In genomic region chr6:124960757-124961467, GRCh38 we compare ENCODE assay signal across 8 cellular contexts. TPM values are rescaled to one million over a fixed set of nuclear protein-coding genes. Genes with fewer than 3 reads are reported as not detected.
A peak's percentile ranks its signal among the peaks of the same experiment; 100 is the strongest.
DNase-seq lines count a peak whose midpoint lies in the region; ATAC-seq, FAIRE-seq and TF ChIP-seq lines count a peak whose summit lies in the region.

No MANE protein-coding gene starts in this region.

- TF ChIP-seq EP300 in H1 (IDR thresholded peaks at IDR 0.05; ENCODE audit: borderline replicate concordance in 1 of 2, low read depth in 2 of 2, low read length in 2 of 2): no peak

- POLR2A ChIA-PET in H1 (lab: Charles Lee; ENCODE audit: partially characterized antibody): interaction anchor here (1.3 kb wide), 1 partner anchor 139 kb away, joined by 4 read pairs; no protein-coding TSS in a partner anchor

- DNase-seq in BE2C (no peak), MG63 (no peak), H1 (ENCODE audit: low read depth in 1 of 2, low spot score in 2 of 2) (no peak), GM13976 (ENCODE audit: low spot score) (no peak)
- DNase-seq in activated CD8-positive, alpha-beta memory T cell treated with anti-CD3 and anti-CD28 coated beads, Interleukin-2, amount 50 U/mL, for 48 hours: no peak

- no peak overlapping the region for H2AK5ac ChIP-seq in H1 (ENCODE audit: low read depth, low read length)

- H3K36me3 ChIP-seq in BE2C (no peaks in the 10 kb centered on the region), MG63 (no peaks in the 10 kb centered on the region), H1 (ENCODE audit: control insufficient read depth in 2 of 4, insufficient read depth in 4 of 4, low read length in 3 of 4) (no peaks in the 10 kb centered on the region)

- in situ Hi-C loops in GM13976 (cut with MboI; ENCODE audit: low sequenced_read_pairs, unreplicated experiment): no loop called here

- H3K27ac ChIP-seq in H1 (ENCODE audit: low read depth, low read length): no peak overlapping the region

- H3K4me3 ChIP-seq in BE2C (ENCODE audit: low read depth, low read length) (peak overlapping the region; percentile 54), MG63 (peak overlapping the region; percentile 62), H1 (ENCODE audit: extremely low read depth in 1 of 4, insufficient read depth in 2 of 4, low read depth in 3 of 4, low read length in 4 of 4) (peak overlapping the region in 1 of 4 experiments; percentile 89; a peak in 2 of 8 replicates)

- no peak overlapping the region for H2BK5ac ChIP-seq in H1 (ENCODE audit: low read depth, low read length)

- no peak overlapping the region for H2BK15ac ChIP-seq in H1 (ENCODE audit: low read length)

- H3K9me3 Mint-ChIP-seq in nephron: no peaks in the 10 kb centered on the region

- H2BK120ac ChIP-seq in H1 (replicated peaks; ENCODE audit: low read depth, low read length): no peak overlapping the region

- no peak for TF ChIP-seq CTCF in BE2C (IDR thresholded peaks at IDR 0.05; ENCODE audit: low read depth, low read length)
- TF ChIP-seq CTCF in H1 (IDR thresholded peaks at IDR 0.05; ENCODE audit: control extremely low read depth in 1 of 3, insufficient read depth in 1 of 3, low read depth in 1 of 3, low read length in 3 of 3): no peak
- no peak for TF ChIP-seq CTCF in nephron (IDR thresholded peaks at IDR 0.05; ENCODE audit: unreplicated experiment in 3 of 3)
- TF ChIP-seq CTCF in GM13976 (IDR thresholded peaks at IDR 0.05; ENCODE audit: borderline replicate concordance, control extremely low read depth, extremely low read depth, insufficient read depth, missing control alignments): no peak

- no peak overlapping the region for H3K56ac ChIP-seq in H1 (replicated peaks; ENCODE audit: insufficient read length, low read depth, low read length)

- no peak for TF ChIP-seq RAD21 in H1 (IDR thresholded peaks at IDR 0.05 in 1 of 2, conservative IDR thresholded peaks at IDR 0.05 in 1 of 2; ENCODE audit: low read depth in 2 of 2, low read length in 2 of 2)

- H2BK20ac ChIP-seq in H1 (ENCODE audit: low read length): no peak overlapping the region

- H3K27me3 ChIP-seq in BE2C: no peaks in the 10 kb centered on the region; the same call in 1 of the 2 replicates
- H3K27me3 ChIP-seq in MG63: no peaks in the 10 kb centered on the region
- H3K27me3 ChIP-seq in H1 (replicated peaks in 1 of 4; ENCODE audit: control insufficient read depth in 3 of 4, extremely low read depth in 1 of 4, insufficient read depth in 3 of 4, low read length in 3 of 4): peaks cover 0 to 5% (median 2%) of the 10 kb centered on the region in 4 experiments; a peak in 2 of 7 replicates

- H3K79me2 ChIP-seq in H1 (ENCODE audit: control insufficient read depth in 1 of 2, insufficient read depth in 2 of 2, low read length in 2 of 2): peaks cover 0 to 5% of the 10 kb centered on the region in 2 experiments; a peak in 1 of 4 replicates

- CTCF ChIA-PET in H1 (lab: Charles Lee; ENCODE audit: partially characterized antibody): interaction anchor here (0.6 to 1.6 kb wide), 2 partner anchors 153 to 170 kb away, joined by 3 to 9 read pairs; no protein-coding TSS in a partner anchor

- no peaks in the 10 kb centered on the region for H3K79me1 ChIP-seq in H1 (ENCODE audit: low read depth, low read length)

- peaks cover 34% of the 10 kb centered on the region for H3K4me1 Mint-ChIP-seq in nephron

- H4K8ac ChIP-seq in H1 (ENCODE audit: extremely low read depth, insufficient read depth, low read length): no peak overlapping the region

- H3K9me3 ChIP-seq in BE2C (no peaks in the 10 kb centered on the region), MG63 (no peaks in the 10 kb centered on the region), H1 (ENCODE audit: insufficient read depth in 2 of 2, low read depth in 1 of 2, low read length in 1 of 2) (no peaks in the 10 kb centered on the region)

- no peak overlapping the region for H4K5ac ChIP-seq in H1 (ENCODE audit: insufficient read length, low read depth, low read length)

- no peak for FAIRE-seq in H1 (lab: Jason Lieb, UNC)

- no peak overlapping the region for H2AFZ ChIP-seq in H1 (ENCODE audit: low read length)

- no peaks in the 10 kb centered on the region for H4K20me1 ChIP-seq in H1 (replicated peaks in 1 of 2; ENCODE audit: control insufficient read depth in 1 of 2, insufficient read depth in 2 of 2, low read length in 2 of 2)

- peak overlapping the region; percentile 92 to 95; a peak in 3 of 4 replicates for H3K4me2 ChIP-seq in H1 (ENCODE audit: insufficient read depth in 1 of 2, low read depth in 2 of 2, low read length in 2 of 2)

- peaks cover 2% of the 10 kb centered on the region for H3K23me2 ChIP-seq in H1 (ENCODE audit: low read depth, low read length)

- TF ChIP-seq POLR2A in H1 (IDR thresholded peaks at IDR 0.05; ENCODE audit: control extremely low read depth in 1 of 2, low read depth in 2 of 2, low read length in 2 of 2): no peak

- no peak overlapping the region for H3K9ac ChIP-seq in H1 (replicated peaks in 1 of 4; ENCODE audit: extremely low read depth in 1 of 4, low read depth in 3 of 4, low read length in 3 of 4)

- peaks cover 4% of the 10 kb centered on the region for H3K36me3 Mint-ChIP-seq in nephron (ENCODE audit: low read depth)

- H3K27ac Mint-ChIP-seq in nephron: peak overlapping the region; percentile 97 to 100 (median 97)

- H3K18ac ChIP-seq in H1 (ENCODE audit: extremely low read depth, low read length): no peak overlapping the region

- H3K4ac ChIP-seq in H1 (replicated peaks; ENCODE audit: insufficient read length, low read depth, low read length): no peak overlapping the region

- no peak overlapping the region for H2BK12ac ChIP-seq in H1 (ENCODE audit: low read depth, low read length)

- 93% methylated on average over 4 of the region's 4 CpGs; no CpG with 5 or more reads in 1 of the 2 experiments for WGBS in H1 (ENCODE audit: extremely low coverage in 1 of 2, insufficient coverage in 1 of 2, insufficient read length in 1 of 2, insufficient replicate concordance in 2 of 2, low coverage in 1 of 2, low lambda C conversion rate in 2 of 2, missing lambda C conversion rate in 1 of 2), 2 experiments

- ATAC-seq in HG03457 (IDR thresholded peaks at IDR 0.05; ENCODE audit: unreplicated experiment) (no peak), GM19463 (IDR thresholded peaks at IDR 0.05; ENCODE audit: unreplicated experiment) (no peak)

- no peak overlapping the region for H4K91ac ChIP-seq in H1 (replicated peaks; ENCODE audit: insufficient read length, low read length)

- H3K14ac ChIP-seq in H1 (ENCODE audit: insufficient read length): no peak overlapping the region

- H3K23ac ChIP-seq in H1 (ENCODE audit: insufficient read length): no peak overlapping the region

- H3K4me3 Mint-ChIP-seq in nephron: peak overlapping the region; percentile 95 to 99 (median 98)

- H3K4me1 ChIP-seq in BE2C (no peaks in the 10 kb centered on the region), H1 (replicated peaks in 1 of 4; ENCODE audit: control insufficient read depth in 3 of 4, insufficient read depth in 4 of 4, low read length in 3 of 4) (peaks cover 0 to 2% (median 0%) of the 10 kb centered on the region in 4 experiments; a peak in 2 of 7 replicates)

- H3K27me3 Mint-ChIP-seq in nephron (ENCODE audit: low read depth): no peaks in the 10 kb centered on the region

TF ChIP-seq in H1, 55 proteins besides CTCF, POLR2A, EP300 and RAD21 (continues in another document):
- TF ChIP-seq MAFK (IDR thresholded peaks at IDR 0.05; ENCODE audit: low read depth, low read length): no peak
- no peak for TF ChIP-seq CREB1 (IDR thresholded peaks at IDR 0.05)
- TF ChIP-seq BCL11A (IDR thresholded peaks at IDR 0.05; ENCODE audit: low read depth in 2 of 2, low read length in 2 of 2): no peak
- TF ChIP-seq TAF7 (optimal IDR thresholded peaks at IDR 0.05; ENCODE audit: borderline replicate concordance, low read depth, low read length): no peak
- TF ChIP-seq BRCA1 (IDR thresholded peaks at IDR 0.05; ENCODE audit: low read depth, low read length): no peak
- no peak for TF ChIP-seq ASH2L (IDR thresholded peaks at IDR 0.05; ENCODE audit: low read length)
- no peak for TF ChIP-seq SRF (IDR thresholded peaks at IDR 0.05; ENCODE audit: low read depth, low read length)
- TF ChIP-seq, protein P1, sequence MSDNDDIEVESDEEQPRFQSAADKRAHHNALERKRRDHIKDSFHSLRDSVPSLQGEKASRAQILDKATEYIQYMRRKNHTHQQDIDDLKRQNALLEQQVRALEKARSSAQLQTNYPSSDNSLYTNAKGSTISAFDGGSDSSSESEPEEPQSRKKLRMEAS (IDR thresholded peaks at IDR 0.05): no peak
- TF ChIP-seq HDAC6 (IDR thresholded peaks at IDR 0.05; ENCODE audit: low read depth, low read length): no peak
- no peak for TF ChIP-seq SIN3A (conservative IDR thresholded peaks at IDR 0.05 in 1 of 2, IDR thresholded peaks at IDR 0.05 in 1 of 2; ENCODE audit: low read depth in 1 of 2, low read length in 2 of 2)
- no peak for TF ChIP-seq ATF2 (IDR thresholded peaks at IDR 0.05; ENCODE audit: low read length)
- TF ChIP-seq CEBPB (IDR thresholded peaks at IDR 0.05; ENCODE audit: low read depth, low read length): no peak
- TF ChIP-seq SIRT6 (IDR thresholded peaks at IDR 0.05; ENCODE audit: low read length): no peak
- TF ChIP-seq CHD2 (IDR thresholded peaks at IDR 0.05; ENCODE audit: low read length): no peak
- TF ChIP-seq ZNF274 (IDR thresholded peaks at IDR 0.05; ENCODE audit: borderline replicate concordance, extremely low read depth, low read length): no peak

RNA-seq across cellular contexts. Expression of gene RNF217, which starts 1.3 kb away (rescaled TPM):
- 8.6 TPM for polyA plus RNA-seq in BE2C (2012; ENCODE audit: insufficient read depth, insufficient read length, low read depth)
- total RNA-seq in MG63 (2014; rRNA removed; shearing (Covaris generic); ENCODE audit: low replicate concordance): 7.4 and 10.6 TPM in 2 replicates
- total RNA-seq in H1 (2021; fragmentation: NEBNext Ultra II Directional; extraction: Animal tissue kit (Norgen Biotek cat#: 25700)): 8.9 and 12.0 TPM in 2 replicates
- polyA plus RNA-seq in H1 (2011; rRNA removed): 1.7 and 2.0 TPM in 2 replicates
- 1.8 TPM for polyA plus RNA-seq in H1 (2011; cell fraction: cytosol; rRNA removed)
- 4.3 TPM for polyA plus RNA-seq in H1 (2011; cell fraction: nucleus; rRNA removed)
- polyA plus RNA-seq in H1 (2012, experiment 1 of 2): 1.7 to 4.6 TPM (median 2.8 TPM) in 4 replicates
- 0.46 TPM for polyA plus RNA-seq in H1 (2012, experiment 2 of 2)
- polyA plus RNA-seq in H1 (2013, experiment 1 of 2): 3.6 TPM
- polyA plus RNA-seq in H1 (2013, experiment 2 of 2): 3.6 TPM
- 16.0 and 18.2 TPM in 2 replicates for polyA minus RNA-seq in H1 (2011; rRNA and poly(A)+ RNA removed)
- polyA minus RNA-seq in H1 (2011; cell fraction: cytosol; rRNA and poly(A)+ RNA removed): 9.1 TPM
- polyA minus RNA-seq in H1 (2011; cell fraction: nucleus; rRNA and poly(A)+ RNA removed): 20.9 TPM
